Comparison of ENCODE assay signal across 26 cellular contexts in the genomic region with DNA sequence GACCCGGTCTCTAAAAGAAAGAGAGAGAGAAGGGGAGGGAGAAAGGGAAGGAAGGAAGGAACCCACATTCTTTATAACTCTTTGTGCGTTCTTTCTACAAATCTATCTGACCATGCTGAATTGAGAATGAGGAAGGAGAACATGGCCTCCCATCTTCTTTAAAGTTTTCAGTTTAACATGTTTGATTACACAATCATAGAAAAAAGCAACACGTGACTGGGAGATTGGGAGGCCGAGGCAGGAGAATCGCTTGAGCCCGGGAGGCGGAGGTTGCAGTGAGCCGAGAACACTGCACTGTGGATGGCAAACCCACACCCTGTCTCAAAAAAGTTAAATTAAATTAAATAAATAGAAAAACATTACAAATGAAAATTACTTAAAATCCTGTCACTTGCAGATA.
A peak's percentile ranks its signal among the peaks of the same experiment; 100 is the strongest.
DNase-seq lines count a peak whose midpoint lies in the region; ATAC-seq, FAIRE-seq and TF ChIP-seq lines count a peak whose summit lies in the region.
"Had no signal": no experiment of that assay in that cellular context is flagged by ENCODE, and none has a peak within 500 bp of the region (broad histone marks: within the 10 kb centered on the region; RNA-seq: fewer than 3 reads in every experiment).

No MANE protein-coding gene starts in this region.

- DNase-seq in activated naive CD4-positive, alpha-beta T cell treated with anti-CD3 and anti-CD28 coated beads for 36 hours, result no peak
- DNase-seq in K562 (ENCODE audit: extremely low read depth in 1 of 4, low spot score in 3 of 4) (no peak), mesenchymal stem cell (no peak), urothelium cell line (ENCODE audit: low spot score) (no peak), pancreas (no peak)
- no peak for DNase-seq in effector CD4-positive, alpha-beta T cell
- DNase-seq: CD8-positive, alpha-beta T cell; DMS 273 treated with DMSO at 0.1 percent for 48 hours; DMS79; EL; GDM1; KG1; MM.1S; NCI-H2029; NCI-H446; NCI-H524 treated with DMSO at 0.1 percent for 48 hours; NCI-H774; Right ventricle myocardium superior; RPMI8226 had no signal

- WGBS in K562 (ENCODE audit: insufficient coverage, low coverage, missing lambda C conversion rate), result 92% methylated on average over 8 of the region's 8 CpGs
- 95% methylated on average over 6 of the region's 8 CpGs for WGBS in mesenchymal stem cell
- WGBS in pancreas, 2 donors, result 94 to 96% methylated on average over 8 of the region's 8 CpGs

- no peaks in the 10 kb centered on the region for H3K4me1 Mint-ChIP-seq in activated naive CD4-positive, alpha-beta T cell treated with anti-CD3 and anti-CD28 coated beads, Interleukin-2, amount 50 U/mL, for 24 hours
- no peaks in the 10 kb centered on the region for H3K4me1 Mint-ChIP-seq in activated naive CD4-positive, alpha-beta T cell treated with anti-CD3 and anti-CD28 coated beads for 36 hours (ENCODE audit: low read depth)
- H3K4me1 Mint-ChIP-seq: B cell had no signal

- H3K4me3 ChIP-seq in K562 (no peak overlapping the region), mesenchymal stem cell (ENCODE audit: insufficient read depth in 1 of 2, low read depth in 1 of 2, low read length in 2 of 2) (no peak overlapping the region), pancreas (no peak overlapping the region)
- H3K4me3 ChIP-seq: GM12878, SJSA1 had no signal

- no peak overlapping the region for H2BK15ac ChIP-seq in mesenchymal stem cell (ENCODE audit: low read depth, poor library complexity, severe bottlenecking)

- no peaks in the 10 kb centered on the region for H3K79me2 ChIP-seq in K562 (ENCODE audit: control insufficient read depth, insufficient read depth, low read length)

- in situ Hi-C loops in K562 (cut with MboI), result no loop called here

- no peak overlapping the region for H3K14ac ChIP-seq in mesenchymal stem cell (ENCODE audit: low read length in 2 of 2)

- H2AFZ ChIP-seq in K562 (ENCODE audit: low read depth, low read length), result no peak overlapping the region
- no peak overlapping the region for H2AFZ ChIP-seq in mesenchymal stem cell (ENCODE audit: low read depth, low read length)

- H3K9me3 ChIP-seq in K562 (replicated peaks; ENCODE audit: control insufficient read depth, insufficient read depth, low read depth, low read length), result no peaks in the 10 kb centered on the region
- no peaks in the 10 kb centered on the region for H3K9me3 ChIP-seq in mesenchymal stem cell (ENCODE audit: control insufficient read depth, low read length)
- H3K9me3 ChIP-seq in pancreas, result no peaks in the 10 kb centered on the region
- H3K9me3 ChIP-seq: SJSA1 had no signal

- H2AK5ac ChIP-seq in mesenchymal stem cell (ENCODE audit: low read length, severe bottlenecking), result no peak overlapping the region

- no peak for ATAC-seq in K562
- ATAC-seq in pancreas, result no peak
- ATAC-seq: CD8-positive, alpha-beta T cell; GM12878 had no signal

- no peak overlapping the region for H3K27ac ChIP-seq in K562 (ENCODE audit: extremely low read depth, low read depth, low read length)
- H3K27ac ChIP-seq in mesenchymal stem cell (ENCODE audit: low read length, poor library complexity, severe bottlenecking), result no peak overlapping the region
- no peak overlapping the region for H3K27ac ChIP-seq in pancreas
- H3K27ac ChIP-seq: 22Rv1, C4-2B had no signal

- FAIRE-seq in K562 (lab: Jason Lieb, UNC), result no peak
- FAIRE-seq in urothelium cell line (lab: Jason Lieb, UNC), result no peak
- FAIRE-seq in pancreas (lab: Jason Lieb, UNC), result no peak
- FAIRE-seq: GM12878, H54 had no signal

- no peak overlapping the region for H2BK120ac ChIP-seq in mesenchymal stem cell (ENCODE audit: low read depth, low read length)

- H2BK12ac ChIP-seq in mesenchymal stem cell (ENCODE audit: low read length in 2 of 2), result no peak overlapping the region

- H3K18ac ChIP-seq in mesenchymal stem cell (ENCODE audit: low read depth in 1 of 2, low read length in 2 of 2), result no peak overlapping the region

- TF ChIP-seq RAD21 in K562 (CRISPR knock-in tag; conservative IDR thresholded peaks at IDR 0.05 in 1 of 2, IDR thresholded peaks at IDR 0.05 in 1 of 2), result no peak

- no peaks in the 10 kb centered on the region for H3K9me3 Mint-ChIP-seq in activated naive CD4-positive, alpha-beta T cell treated with anti-CD3 and anti-CD28 coated beads, Interleukin-2, amount 50 U/mL, for 24 hours
- H3K9me3 Mint-ChIP-seq in activated naive CD4-positive, alpha-beta T cell treated with anti-CD3 and anti-CD28 coated beads for 36 hours, result no peaks in the 10 kb centered on the region
- H3K9me3 Mint-ChIP-seq: CD8-positive, alpha-beta T cell had no signal

- peaks cover 32% of the 10 kb centered on the region for H3K36me3 Mint-ChIP-seq in activated naive CD4-positive, alpha-beta T cell treated with anti-CD3 and anti-CD28 coated beads, Interleukin-2, amount 50 U/mL, for 24 hours
- peaks cover 61% of the 10 kb centered on the region for H3K36me3 Mint-ChIP-seq in activated naive CD4-positive, alpha-beta T cell treated with anti-CD3 and anti-CD28 coated beads for 36 hours (ENCODE audit: low read depth)

- intact Hi-C loops in activated naive CD4-positive, alpha-beta T cell treated with anti-CD3 and anti-CD28 coated beads for 36 hours (cut with micrococcal nuclease), result no loop called here
- intact Hi-C loops in K562 (cut with micrococcal nuclease), result no loop called here
- intact Hi-C loops in pancreas (cut with DNase I), result no loop called here

- no peak overlapping the region for H3K4me3 Mint-ChIP-seq in activated naive CD4-positive, alpha-beta T cell treated with anti-CD3 and anti-CD28 coated beads, Interleukin-2, amount 50 U/mL, for 24 hours
- H3K4me3 Mint-ChIP-seq in activated naive CD4-positive, alpha-beta T cell treated with anti-CD3 and anti-CD28 coated beads for 36 hours, result no peak overlapping the region
- H3K4me3 Mint-ChIP-seq: B cell; CD8-positive, alpha-beta T cell had no signal

- H3K27me3 ChIP-seq in K562 (ENCODE audit: control insufficient read depth in 2 of 2, insufficient read depth in 2 of 2, low read length in 2 of 2), result no peaks in the 10 kb centered on the region
- H3K27me3 ChIP-seq in mesenchymal stem cell (ENCODE audit: control insufficient read depth in 1 of 2, insufficient read depth in 1 of 2, low read length in 2 of 2), result no peaks in the 10 kb centered on the region
- H3K27me3 ChIP-seq in pancreas, result no peaks in the 10 kb centered on the region
- H3K27me3 ChIP-seq: SJSA1 had no signal

- no peak overlapping the region for H2BK5ac ChIP-seq in mesenchymal stem cell (ENCODE audit: low read depth, low read length, poor library complexity, severe bottlenecking)

- H3K79me1 ChIP-seq in mesenchymal stem cell (replicated peaks; ENCODE audit: low read length, poor library complexity, severe bottlenecking), result peaks cover 2% of the 10 kb centered on the region

- no peak for TF ChIP-seq POLR2A in K562 (conservative IDR thresholded peaks at IDR 0.05)

- TF ChIP-seq EP300 in K562 (IDR thresholded peaks at IDR 0.05; ENCODE audit: low read length), result no peak

- peak overlapping the region; percentile 46 for H3K27ac Mint-ChIP-seq in activated naive CD4-positive, alpha-beta T cell treated with anti-CD3 and anti-CD28 coated beads, Interleukin-2, amount 50 U/mL, for 24 hours
- no peak overlapping the region for H3K27ac Mint-ChIP-seq in activated naive CD4-positive, alpha-beta T cell treated with anti-CD3 and anti-CD28 coated beads for 36 hours
- H3K27ac Mint-ChIP-seq: B cell had no signal

- no peak overlapping the region for H3K23ac ChIP-seq in mesenchymal stem cell (ENCODE audit: low read length in 2 of 2)

- H3K4me2 ChIP-seq in K562 (ENCODE audit: insufficient read depth, low read length) (no peak overlapping the region), mesenchymal stem cell (ENCODE audit: low read length, poor library complexity, severe bottlenecking) (no peak overlapping the region)

- no peaks in the 10 kb centered on the region for H3K27me3 Mint-ChIP-seq in activated naive CD4-positive, alpha-beta T cell treated with anti-CD3 and anti-CD28 coated beads, Interleukin-2, amount 50 U/mL, for 24 hours
- H3K27me3 Mint-ChIP-seq in activated naive CD4-positive, alpha-beta T cell treated with anti-CD3 and anti-CD28 coated beads for 36 hours (ENCODE audit: low read depth), result no peaks in the 10 kb centered on the region
- H3K27me3 Mint-ChIP-seq: B cell had no signal

- BruUV-seq in K562 (replicated peaks; lab: Mats Ljungman, UMichigan), result no TSS peak

- H4K91ac ChIP-seq in mesenchymal stem cell (ENCODE audit: low read length), result no peak overlapping the region

- H4K20me1 ChIP-seq in K562 (replicated peaks; ENCODE audit: control insufficient read depth, insufficient read depth, low read length), result no peaks in the 10 kb centered on the region

- CTCF ChIA-PET in activated naive CD4-positive, alpha-beta T cell treated with anti-CD3 and anti-CD28 coated beads for 36 hours (lab: Charles Lee), result no interaction called here
- CTCF ChIA-PET in K562 (lab: Yijun Ruan, JAX; ENCODE audit: low intra/inter-chr PET ratio), result no interaction called here

- H3K4ac ChIP-seq in mesenchymal stem cell (ENCODE audit: low read depth in 1 of 2, low read length in 2 of 2), result no peak overlapping the region

- H3K36me3 ChIP-seq in K562 (ENCODE audit: control insufficient read depth, insufficient read depth, low read length) (peaks cover 53% of the 10 kb centered on the region; the same call in 2 of the 3 replicates), mesenchymal stem cell (ENCODE audit: control insufficient read depth in 1 of 2, insufficient read depth in 2 of 2, low read depth in 1 of 2, low read length in 2 of 2) (peaks cover 20 to 49% of the 10 kb centered on the region in 2 experiments), pancreas (peaks cover 0 to 26% (median 13%) of the 10 kb centered on the region in 3 donors)

- POLR2A ChIA-PET in K562 (lab: Yijun Ruan, JAX), result no interaction called here

- H3K4me1 ChIP-seq in K562 (replicated peaks in 1 of 2; ENCODE audit: control insufficient read depth in 2 of 2, insufficient read depth in 2 of 2, low read length in 2 of 2), result no peaks in the 10 kb centered on the region
- peaks cover 4% of the 10 kb centered on the region for H3K4me1 ChIP-seq in mesenchymal stem cell (ENCODE audit: control insufficient read depth, insufficient read depth, low read depth, low read length)
- H3K4me1 ChIP-seq in pancreas, result no peaks in the 10 kb centered on the region

- H3K9ac ChIP-seq in K562 (ENCODE audit: insufficient read depth in 1 of 2, low read depth in 2 of 2, low read length in 2 of 2), result no peak overlapping the region
- H3K9ac ChIP-seq in mesenchymal stem cell (ENCODE audit: low read length), result peak overlapping the region; percentile 77

- no peaks in the 10 kb centered on the region for H3K9me1 ChIP-seq in K562 (ENCODE audit: control insufficient read depth, insufficient read depth, low read length)

- no peak for TF ChIP-seq CTCF in K562 (IDR thresholded peaks at IDR 0.05 in 2 of 3, conservative IDR thresholded peaks at IDR 0.05 in 1 of 3; ENCODE audit: insufficient read depth in 2 of 3, low read depth in 1 of 3, low read length in 3 of 3)
- no peak for TF ChIP-seq CTCF in pancreas (IDR thresholded peaks at IDR 0.05)

- H4K8ac ChIP-seq in mesenchymal stem cell (ENCODE audit: low read length), result no peak overlapping the region

TF ChIP-seq in K562, 482 proteins besides CTCF, POLR2A, EP300 and RAD21:
- TF ChIP-seq CEBPB (tag; IDR thresholded peaks at IDR 0.05), result peak; percentile 25; the same call in 1 of the 2 replicates
- no peak for TF ChIP-seq ZSCAN29 (IDR thresholded peaks at IDR 0.05)
TF ChIP-seq in K562: peak in this region for 1.
